Comparison of ENCODE assay signal across 8 cellular contexts in the genomic region with DNA sequence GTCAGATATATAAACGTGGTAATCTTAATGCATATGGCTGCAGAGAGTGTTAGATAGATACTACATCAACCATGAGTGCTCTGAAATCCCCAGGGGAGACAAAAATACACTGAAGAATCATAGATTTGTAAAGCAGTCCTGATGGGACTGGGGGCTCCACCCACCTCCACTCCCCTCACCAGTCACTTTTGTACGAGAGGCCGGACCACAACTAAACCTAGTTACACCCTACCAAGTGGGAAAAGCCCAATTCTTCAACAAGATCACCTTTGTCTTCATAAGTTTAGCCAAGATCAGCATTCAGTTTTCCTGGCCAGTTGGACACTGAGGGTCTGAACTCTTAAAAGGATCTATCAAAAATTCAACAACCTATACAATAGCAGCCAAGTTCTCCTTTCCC. TPM values are rescaled to one million over a fixed set of nuclear protein-coding genes. Genes with fewer than 3 reads are reported as not detected.
DNase-seq lines count a peak whose midpoint lies in the region; ATAC-seq and TF ChIP-seq lines count a peak whose summit lies in the region.

No MANE protein-coding gene starts in this region.

- intact Hi-C loops in CD8-positive, alpha-beta T cell (cut with DNase I, micrococcal nuclease) = loop anchor here (1.0 to 10.0 kb wide), 4 partner anchors 9 to 648 kb away; a partner anchor contains a TSS

- H3K9ac ChIP-seq in OCI-LY3 (ENCODE audit: low read length) = peak overlapping the region; percentile 85

- no peaks in the 10 kb centered on the region for H3K9me3 Mint-ChIP-seq in CD8-positive, alpha-beta T cell
- H3K9me3 Mint-ChIP-seq in osteocyte (ENCODE audit: unreplicated experiment) = no peaks in the 10 kb centered on the region

- H2AFZ ChIP-seq in OCI-LY3 (ENCODE audit: low read depth, low read length) = no peak overlapping the region

- peaks cover 53% of the 10 kb centered on the region for H4K20me1 ChIP-seq in OCI-LY3 (ENCODE audit: insufficient read depth, low read length)

- H3K36me3 Mint-ChIP-seq in CD8-positive, alpha-beta T cell = peaks cover 57% of the 10 kb centered on the region
- H3K36me3 Mint-ChIP-seq in osteocyte (ENCODE audit: unreplicated experiment) = peaks cover 43% of the 10 kb centered on the region

- H3K36me3 ChIP-seq in CD8-positive, alpha-beta T cell (ENCODE audit: insufficient read depth, low read length) = peaks cover 51% of the 10 kb centered on the region
- peaks cover 56% of the 10 kb centered on the region for H3K36me3 ChIP-seq in OCI-LY3 (replicated peaks; ENCODE audit: low read depth, low read length)

- H3K27ac Mint-ChIP-seq in CD8-positive, alpha-beta T cell = peak overlapping the region; percentile 91
- peak overlapping the region; percentile 70 for H3K27ac Mint-ChIP-seq in osteocyte (ENCODE audit: unreplicated experiment)

- H3K4me3 Mint-ChIP-seq in CD8-positive, alpha-beta T cell = peak overlapping the region; percentile 93
- peak overlapping the region; percentile 81 for H3K4me3 Mint-ChIP-seq in osteocyte (ENCODE audit: unreplicated experiment)

- no peaks in the 10 kb centered on the region for H3K27me3 ChIP-seq in CD8-positive, alpha-beta T cell (ENCODE audit: insufficient read depth, low read length)
- no peaks in the 10 kb centered on the region for H3K27me3 ChIP-seq in OCI-LY3 (ENCODE audit: low read depth, low read length)

- peak overlapping the region; percentile 98 for H3K4me2 ChIP-seq in OCI-LY3 (ENCODE audit: low read length)

- no peaks in the 10 kb centered on the region for H3K9me3 ChIP-seq in CD8-positive, alpha-beta T cell (ENCODE audit: low read length)
- no peaks in the 10 kb centered on the region for H3K9me3 ChIP-seq in OCI-LY3 (ENCODE audit: insufficient read depth, low read length)

- H3K27ac ChIP-seq in CD8-positive, alpha-beta T cell (ENCODE audit: low read depth, low read length) = peak overlapping the region; percentile 67
- H3K27ac ChIP-seq in OCI-LY3 (ENCODE audit: low read length) (peak overlapping the region; percentile 49), epithelial cell of prostate (peak overlapping the region; percentile 98)

- CTCF ChIA-PET in CD8-positive, alpha-beta T cell (lab: Charles Lee) = interaction anchor here (1.1 to 19.3 kb wide), 5 partner anchors 9 to 82 kb away, joined by 3 to 474 read pairs (median 6); a partner anchor contains a TSS

- DNase-seq in CD8-positive, alpha-beta T cell = no peak
- DNase-seq in epithelial cell of prostate (ENCODE audit: low read depth, low spot score) (no peak), osteocyte (ENCODE audit: extremely low spot score, unreplicated experiment) (no peak), LoVo (ENCODE audit: low spot score) (no peak), hypothalamus (lab: John Stamatoyannopoulos, UW) (no peak), SKM-1 treated with dmso at 0.1 percent for 144 hours (lab: John Stamatoyannopoulos, UW; ENCODE audit: unreplicated experiment) (no peak)

- H3K79me2 ChIP-seq in OCI-LY3 (ENCODE audit: low read length) = peaks cover 69% of the 10 kb centered on the region

- peaks cover 76% of the 10 kb centered on the region for H3K4me1 Mint-ChIP-seq in CD8-positive, alpha-beta T cell (ENCODE audit: low read depth)
- H3K4me1 Mint-ChIP-seq in osteocyte (ENCODE audit: unreplicated experiment) = peaks cover 32% of the 10 kb centered on the region

- no peaks in the 10 kb centered on the region for H3K27me3 Mint-ChIP-seq in CD8-positive, alpha-beta T cell (ENCODE audit: low read depth)
- no peaks in the 10 kb centered on the region for H3K27me3 Mint-ChIP-seq in osteocyte (ENCODE audit: unreplicated experiment)

- peak overlapping the region; percentile 97 for H3K4me3 ChIP-seq in CD8-positive, alpha-beta T cell (ENCODE audit: low read depth, low read length)
- H3K4me3 ChIP-seq in OCI-LY3 (ENCODE audit: low read length) = peak overlapping the region; percentile 91

- POLR2A ChIA-PET in CD8-positive, alpha-beta T cell (lab: Charles Lee) = interaction anchor here (0.6 to 10.2 kb wide), 8 partner anchors 8 to 102 kb away, joined by 3 to 263 read pairs (median 4); a partner anchor contains a TSS

- no peak for ATAC-seq in CD8-positive, alpha-beta T cell
- no peak for ATAC-seq in HG02642 (IDR thresholded peaks at IDR 0.05; ENCODE audit: poor library complexity, unreplicated experiment)

- TF ChIP-seq CTCF in CD8-positive, alpha-beta T cell (IDR thresholded peaks at IDR 0.05) = no peak
- TF ChIP-seq CTCF in OCI-LY3 (IDR thresholded peaks at IDR 0.05; ENCODE audit: low read depth, low read length) = no peak
- TF ChIP-seq CTCF in osteocyte (IDR thresholded peaks at IDR 0.05) = no peak

- peaks cover 71% of the 10 kb centered on the region for H3K4me1 ChIP-seq in CD8-positive, alpha-beta T cell (ENCODE audit: insufficient read depth, low read length)
- peaks cover 59% of the 10 kb centered on the region for H3K4me1 ChIP-seq in OCI-LY3 (ENCODE audit: low read length)

RNA-seq across cellular contexts. Expression of a gene that starts 1.5 kb away (rescaled TPM):
- 1,000 to 10,000 TPM; 1,574 to 1,625 TPM for total RNA-seq in CD8-positive, alpha-beta T cell
- 267 and 290 TPM in 2 replicates for total RNA-seq in osteocyte

RNA-seq across cellular contexts. Expression of a gene that starts 17.1 kb away (rescaled TPM):
- 1 to 10 TPM; 4.7 to 5.5 TPM for total RNA-seq in CD8-positive, alpha-beta T cell
- total RNA-seq in osteocyte = 0.73 and 0.84 TPM in 2 replicates

RNA-seq across cellular contexts. Expression of a gene that starts 26.1 kb away (rescaled TPM):
- 10 to 100 TPM; 56.2 to 60.1 TPM for total RNA-seq in CD8-positive, alpha-beta T cell
- total RNA-seq in osteocyte = 16.0 and 18.6 TPM in 2 replicates

RNA-seq across cellular contexts. Expression of a gene that starts 32.9 kb away (rescaled TPM):
- 100 to 1,000 TPM; 468 to 472 TPM for total RNA-seq in CD8-positive, alpha-beta T cell
- 10.3 and 11.2 TPM in 2 replicates for total RNA-seq in osteocyte

RNA-seq across cellular contexts. Expression of a gene that starts 33.5 kb away (rescaled TPM):
- total RNA-seq in CD8-positive, alpha-beta T cell = 10 to 100 TPM; 17.6 to 19.1 TPM
- 27.1 and 29.2 TPM in 2 replicates for total RNA-seq in osteocyte
